In genomic region chr16:11205065-11205699, GRCh38 we compare ENCODE assay signal across 19 cellular contexts. TPM values are rescaled to one million over a fixed set of nuclear protein-coding genes. Genes with fewer than 3 reads are reported as not detected.
DNase-seq lines count a peak whose midpoint lies in the region; ATAC-seq and TF ChIP-seq lines count a peak whose summit lies in the region.
"Had no signal": no experiment of that assay in that cellular context is flagged by ENCODE, and none has a peak within 500 bp of the region (broad histone marks: within the 10 kb centered on the region; RNA-seq: fewer than 3 reads in every experiment).

No MANE protein-coding gene starts in this region.

- H3K27ac ChIP-seq in left ventricle myocardium inferior (replicated peaks) (no peak overlapping the region), KOPT-K1 (ENCODE audit: low read depth, low read length, poor library complexity, severe bottlenecking) (peak overlapping the region; percentile 44)
- H3K27ac ChIP-seq: dorsolateral prefrontal cortex, KMS-11, neural progenitor cell, testis, vagina had no signal

- no peak overlapping the region for H3K4me3 Mint-ChIP-seq in dendritic cell treated with granulocyte-macrophage colony-stimulating factor and Interleukin-4, amounts not matched to agents 40 ng/mL and 50 ng/mL, for 4 days
- no peak overlapping the region for H3K4me3 Mint-ChIP-seq in stimulated activated memory B cell treated with anti-CD40 and anti-IgM and Interleukin-4, amounts not matched to agents 10 μg/mL and 1 μg/mL and 100 μg/mL, for 72 hours
- H3K4me3 Mint-ChIP-seq in MCF 10A (ENCODE audit: unreplicated experiment): no peak overlapping the region
- H3K4me3 Mint-ChIP-seq: CD4-positive, alpha-beta T cell; neural progenitor cell had no signal

- peaks cover 7% of the 10 kb centered on the region for H3K9me3 ChIP-seq in left ventricle myocardium inferior (replicated peaks)
- H3K9me3 ChIP-seq in KOPT-K1 (ENCODE audit: insufficient read depth, low read length, poor library complexity, severe bottlenecking): peaks cover 14% of the 10 kb centered on the region
- H3K9me3 ChIP-seq: testis, vagina had no signal

- POLR2A ChIA-PET in MCF 10A (lab: Yijun Ruan, JAX): no interaction called here

- H3K4me1 ChIP-seq in left ventricle myocardium inferior: peaks cover 9% of the 10 kb centered on the region
- H3K4me1 ChIP-seq: testis had no signal

- H3K36me3 ChIP-seq in left ventricle myocardium inferior (no peaks in the 10 kb centered on the region), KOPT-K1 (ENCODE audit: insufficient read depth, low read length) (no peaks in the 10 kb centered on the region)
- H3K36me3 ChIP-seq: neural progenitor cell, vagina had no signal

- no peaks in the 10 kb centered on the region for H3K27me3 Mint-ChIP-seq in dendritic cell treated with granulocyte-macrophage colony-stimulating factor and Interleukin-4, amounts not matched to agents 40 ng/mL and 50 ng/mL, for 4 days
- peaks cover 16% of the 10 kb centered on the region for H3K27me3 Mint-ChIP-seq in stimulated activated memory B cell treated with anti-CD40 and anti-IgM and Interleukin-4, amounts not matched to agents 10 μg/mL and 1 μg/mL and 100 μg/mL, for 72 hours
- H3K27me3 Mint-ChIP-seq in MCF 10A (ENCODE audit: insufficient read depth, unreplicated experiment): no peaks in the 10 kb centered on the region
- H3K27me3 Mint-ChIP-seq: CD4-positive, alpha-beta T cell had no signal

- peak overlapping the region; percentile 50 for H3K27ac Mint-ChIP-seq in dendritic cell treated with granulocyte-macrophage colony-stimulating factor and Interleukin-4, amounts not matched to agents 40 ng/mL and 50 ng/mL, for 4 days
- peak overlapping the region; percentile 90 for H3K27ac Mint-ChIP-seq in stimulated activated memory B cell treated with anti-CD40 and anti-IgM and Interleukin-4, amounts not matched to agents 10 μg/mL and 1 μg/mL and 100 μg/mL, for 72 hours
- H3K27ac Mint-ChIP-seq in MCF 10A (ENCODE audit: low read depth, unreplicated experiment): no peak overlapping the region
- H3K27ac Mint-ChIP-seq: CD4-positive, alpha-beta T cell; neural progenitor cell; progenitor cell of endocrine pancreas had no signal

- peak; percentile 33 for DNase-seq in Right ventricle myocardium inferior (ENCODE audit: missing footprints)
- no peak for DNase-seq in left ventricle myocardium inferior
- no peak for DNase-seq in MCF 10A (ENCODE audit: unreplicated experiment)
- DNase-seq: activated CD8-positive, alpha-beta memory T cell treated with anti-CD3 and anti-CD28 coated beads, Interleukin-2, amount 50 U/mL, for 48 hours; aorta; caudate nucleus; CD4-positive, alpha-beta T cell; dorsolateral prefrontal cortex; NCI-H187 treated with DMSO at 0.1 percent for 48 hours; NCI-H774; testis had no signal

- BruUV-seq in MCF 10A (replicated peaks; lab: Mats Ljungman, UMichigan): no TSS peak

- H3K4me3 ChIP-seq in left ventricle myocardium inferior: no peak overlapping the region
- H3K4me3 ChIP-seq: dorsolateral prefrontal cortex, neural progenitor cell, testis, vagina had no signal

- H3K36me3 Mint-ChIP-seq in dendritic cell treated with granulocyte-macrophage colony-stimulating factor and Interleukin-4, amounts not matched to agents 40 ng/mL and 50 ng/mL, for 4 days (ENCODE audit: low read depth): no peaks in the 10 kb centered on the region
- H3K36me3 Mint-ChIP-seq in stimulated activated memory B cell treated with anti-CD40 and anti-IgM and Interleukin-4, amounts not matched to agents 10 μg/mL and 1 μg/mL and 100 μg/mL, for 72 hours: peaks cover 5% of the 10 kb centered on the region
- no peaks in the 10 kb centered on the region for H3K36me3 Mint-ChIP-seq in MCF 10A (ENCODE audit: insufficient read depth, unreplicated experiment)
- H3K36me3 Mint-ChIP-seq: neural progenitor cell had no signal

- peaks cover 94% of the 10 kb centered on the region for H3K4me1 Mint-ChIP-seq in dendritic cell treated with granulocyte-macrophage colony-stimulating factor and Interleukin-4, amounts not matched to agents 40 ng/mL and 50 ng/mL, for 4 days (ENCODE audit: low read depth)
- H3K4me1 Mint-ChIP-seq in stimulated activated memory B cell treated with anti-CD40 and anti-IgM and Interleukin-4, amounts not matched to agents 10 μg/mL and 1 μg/mL and 100 μg/mL, for 72 hours: peaks cover 96% of the 10 kb centered on the region
- peaks cover 26% of the 10 kb centered on the region for H3K4me1 Mint-ChIP-seq in MCF 10A (ENCODE audit: insufficient read depth, unreplicated experiment)

- intact Hi-C loops in Right ventricle myocardium inferior (cut with DNase I): no loop called here
- intact Hi-C loops in left ventricle myocardium inferior (cut with micrococcal nuclease): no loop called here
- intact Hi-C loops in dendritic cell treated with granulocyte-macrophage colony-stimulating factor and Interleukin-4, amounts not matched to agents 40 ng/mL and 50 ng/mL, for 4 days (cut with micrococcal nuclease): no loop called here
- intact Hi-C loops in MCF 10A (cut with micrococcal nuclease): no loop called here

- no peak for TF ChIP-seq CTCF in left ventricle myocardium inferior (IDR thresholded peaks at IDR 0.05; ENCODE audit: borderline replicate concordance)
- TF ChIP-seq CTCF in MCF 10A (IDR thresholded peaks at IDR 0.05; ENCODE audit: unreplicated experiment): no peak

- ATAC-seq in Right ventricle myocardium inferior (peak; percentile 24), GM19023 (IDR thresholded peaks at IDR 0.05; ENCODE audit: unreplicated experiment) (no peak)
- ATAC-seq in stimulated activated memory B cell treated with anti-CD40 and anti-IgM and Interleukin-4, amounts not matched to agents 10 μg/mL and 1 μg/mL and 100 μg/mL, for 72 hours: no peak

- CTCF ChIA-PET in MCF 10A (lab: Yijun Ruan, JAX): interaction anchor here (0.6 to 1.0 kb wide), 3 partner anchors 13 to 233 kb away, joined by 3 read pairs; no protein-coding TSS in a partner anchor

- no peaks in the 10 kb centered on the region for H3K9me3 Mint-ChIP-seq in dendritic cell treated with granulocyte-macrophage colony-stimulating factor and Interleukin-4, amounts not matched to agents 40 ng/mL and 50 ng/mL, for 4 days
- H3K9me3 Mint-ChIP-seq in stimulated activated memory B cell treated with anti-CD40 and anti-IgM and Interleukin-4, amounts not matched to agents 10 μg/mL and 1 μg/mL and 100 μg/mL, for 72 hours: peaks cover 5% of the 10 kb centered on the region
- H3K9me3 Mint-ChIP-seq in MCF 10A (ENCODE audit: unreplicated experiment): no peaks in the 10 kb centered on the region
- H3K9me3 Mint-ChIP-seq: CD4-positive, alpha-beta T cell; neural progenitor cell had no signal

- peaks cover 39% of the 10 kb centered on the region for H3K27me3 ChIP-seq in left ventricle myocardium inferior (ENCODE audit: low read depth)
- H3K27me3 ChIP-seq: neural progenitor cell, testis, vagina had no signal

RNA-seq across cellular contexts. Expression of gene SOCS1, which starts 50.8 kb away (rescaled TPM):
- 6.0 TPM for total RNA-seq in Right ventricle myocardium inferior
- 2.9 TPM for total RNA-seq in left ventricle myocardium inferior
- 1.4 and 1.6 TPM in 2 replicates for total RNA-seq in MCF 10A (2022)
